ENCODE assay signal across 17 cellular contexts in the genomic region with DNA sequence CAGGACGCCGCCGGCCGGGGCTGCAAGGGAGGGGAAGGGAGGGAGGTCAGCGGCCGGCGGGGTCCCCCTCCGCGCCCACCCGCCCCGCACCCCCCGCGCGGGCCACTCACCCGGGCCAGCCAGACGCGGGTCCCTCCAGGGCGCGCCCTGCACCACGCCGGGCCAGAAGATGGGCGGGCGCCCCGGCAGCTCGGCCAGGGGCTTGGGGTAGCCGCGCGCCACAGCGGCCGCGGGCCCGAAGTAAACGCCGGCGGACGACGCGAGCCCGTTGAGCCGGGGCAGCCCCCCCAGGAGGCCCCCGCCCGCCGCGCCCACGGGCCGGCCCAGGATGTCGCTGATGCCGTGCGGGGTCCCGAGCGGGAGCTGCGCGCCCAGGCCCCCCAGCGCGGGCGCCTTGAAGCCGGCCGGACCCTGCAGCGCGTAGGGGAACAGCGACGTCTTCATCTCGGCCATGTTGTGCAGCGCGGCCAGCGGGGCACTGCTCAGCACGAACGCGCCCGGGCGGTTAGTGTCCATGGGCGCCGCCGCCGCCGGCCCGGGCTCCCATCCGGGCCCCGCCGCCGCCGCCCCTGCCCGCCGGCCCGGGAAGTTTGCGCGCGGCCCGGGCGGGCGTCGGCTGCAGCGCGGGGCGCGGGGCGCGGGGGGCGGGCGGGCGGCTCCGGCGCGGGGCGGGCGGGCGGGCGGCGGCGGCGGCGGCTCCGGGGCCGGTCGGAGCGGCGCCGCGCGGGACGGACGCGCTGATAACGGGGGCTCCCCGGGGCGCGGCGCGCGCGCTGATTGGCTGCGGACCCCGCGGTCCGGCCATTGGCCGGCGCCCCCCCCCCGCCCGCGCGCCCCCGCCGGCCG. TPM values are rescaled to one million over a fixed set of nuclear protein-coding genes. Genes with fewer than 3 reads are reported as not detected.
DNase-seq lines count a peak whose midpoint lies in the region; ATAC-seq and TF ChIP-seq lines count a peak whose summit lies in the region.
"Had no signal": no experiment of that assay in that cellular context is flagged by ENCODE, and none has a peak within 500 bp of the region (broad histone marks: within the 10 kb centered on the region; RNA-seq: fewer than 3 reads in every experiment).

A gene (minus strand): TSS at position 715 of the 846 bp plus-strand sequence. CDS start 199 bp downstream, at position 516.

- no peak for TF ChIP-seq EP300 in suprapubic skin (IDR thresholded peaks at IDR 0.05)

- H3K36me3 ChIP-seq in suprapubic skin = peaks cover 29% of the 10 kb centered on the region
- H3K36me3 ChIP-seq: brain microvascular endothelial cell had no signal

- H3K27ac ChIP-seq in coronary artery = no peak within 1 kb of the TSS
- peak within 1 kb of the TSS; percentile 78 for H3K27ac ChIP-seq in layer of hippocampus (ENCODE audit: low read depth, low read length)
- H3K27ac ChIP-seq in suprapubic skin = no peak within 1 kb of the TSS
- H3K27ac ChIP-seq: brain microvascular endothelial cell, epithelial cell of prostate, skin epidermis, upper lobe of left lung had no signal

- no peak for TF ChIP-seq POLR2A in suprapubic skin (IDR thresholded peaks at IDR 0.05)

- TF ChIP-seq CTCF in coronary artery (IDR thresholded peaks at IDR 0.05) (no peak), suprapubic skin (IDR thresholded peaks at IDR 0.05) (no peak)

- H3K4me1 ChIP-seq in suprapubic skin = peaks cover 38% of the 10 kb centered on the region

- no peaks in the 10 kb centered on the region for H3K9me3 ChIP-seq in suprapubic skin
- H3K9me3 ChIP-seq: upper lobe of left lung had no signal

- DNase-seq in NCI-H2227 (lab: John Stamatoyannopoulos, UW; ENCODE audit: unreplicated experiment) (peak; percentile 5), NCI-H2227 treated with DMSO at 0.1 percent for 48 hours (lab: John Stamatoyannopoulos, UW) (no peak), coronary artery (ENCODE audit: low spot score) (no peak), suprapubic skin (ENCODE audit: low spot score in 2 of 2) (no peak), HCEC 1CT (no peak), NCI-H2081 (lab: John Stamatoyannopoulos, UW) (no peak)
- DNase-seq: activated CD4-positive, alpha-beta T cell treated with anti-CD3 and anti-CD28 coated beads, Interleukin-2, amount 50 U/mL, for 4 hours; brain microvascular endothelial cell; naive thymus-derived CD4-positive, alpha-beta T cell; NCI-H226 had no signal

- H3K27me3 ChIP-seq in layer of hippocampus (ENCODE audit: control insufficient read depth, insufficient read depth, low read length) = peaks cover 12% of the 10 kb centered on the region
- H3K27me3 ChIP-seq in suprapubic skin = peaks cover 68% of the 10 kb centered on the region

- H3K4me3 ChIP-seq in coronary artery (peak within 1 kb of the TSS; percentile 53), suprapubic skin (peak within 1 kb of the TSS; percentile 33)

- WGBS in suprapubic skin = no CpG with 5 or more reads among the region's 144 CpGs

- ATAC-seq in HG02970 (IDR thresholded peaks at IDR 0.05; ENCODE audit: low FRiP score, unreplicated experiment) = no peak
- ATAC-seq: activated T-helper 17 cell treated with anti-CD3 and anti-CD28 coated beads, Interleukin-2, amount 50 U/mL, for 72 hours; naive thymus-derived CD4-positive, alpha-beta T cell had no signal

RNA-seq across cellular contexts. Expression of the gene that starts here (rescaled TPM):
- not detected for total RNA-seq in suprapubic skin
- total RNA-seq: A172; activated T-helper 17 cell treated with anti-CD3 and anti-CD28 coated beads, Interleukin-2, amount 50 U/mL, for 72 hours; naive thymus-derived CD4-positive, alpha-beta T cell; upper lobe of left lung had no signal
